ENCODE assay signal across 11 cellular contexts in the genomic region with DNA sequence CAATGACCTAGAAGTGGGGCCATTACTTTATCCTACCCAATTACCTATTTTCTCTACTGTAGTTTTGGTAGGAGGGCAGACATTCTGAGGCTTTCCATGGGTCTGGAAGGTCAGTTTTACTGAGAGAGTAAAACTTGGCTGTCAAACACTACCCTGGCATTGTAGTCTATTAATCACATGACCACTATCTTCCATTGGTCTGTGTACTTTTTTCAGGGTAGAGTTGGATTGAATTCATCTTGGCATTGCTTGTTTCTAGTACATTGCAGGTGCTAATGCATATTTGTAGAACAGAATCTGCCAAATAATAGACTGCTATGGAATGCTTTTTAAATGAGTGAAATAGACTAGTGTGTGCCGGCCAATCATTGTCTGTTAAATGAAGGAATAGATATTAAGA.
"Had no signal": no experiment of that assay in that cellular context is flagged by ENCODE, and none has a peak within 500 bp of the region (broad histone marks: within the 10 kb centered on the region; RNA-seq: fewer than 3 reads in every experiment).

No MANE protein-coding gene starts in this region.

- H3K4me3 Mint-ChIP-seq: GM23338, H9, HFFc6 had no signal

- H3K9ac ChIP-seq: GM23248 had no signal

- FAIRE-seq: H1, H54 had no signal

- H3K27ac ChIP-seq: GM23248 had no signal

- H3K27ac Mint-ChIP-seq: GM23338, HFFc6 had no signal

- DNase-seq: GM23248, GOT3, H7, H9, HCEC 1CT, HFFc6 had no signal

- H3K36me3 ChIP-seq: HAP-1 had no signal

- ATAC-seq: GM23338, HCT116 had no signal

- H3K9me3 ChIP-seq: HAP-1 had no signal

- H3K4me3 ChIP-seq: GM23248, GM23338, HAP-1 had no signal
